16 cellular contexts compared by ENCODE assay signal in the genomic region with DNA sequence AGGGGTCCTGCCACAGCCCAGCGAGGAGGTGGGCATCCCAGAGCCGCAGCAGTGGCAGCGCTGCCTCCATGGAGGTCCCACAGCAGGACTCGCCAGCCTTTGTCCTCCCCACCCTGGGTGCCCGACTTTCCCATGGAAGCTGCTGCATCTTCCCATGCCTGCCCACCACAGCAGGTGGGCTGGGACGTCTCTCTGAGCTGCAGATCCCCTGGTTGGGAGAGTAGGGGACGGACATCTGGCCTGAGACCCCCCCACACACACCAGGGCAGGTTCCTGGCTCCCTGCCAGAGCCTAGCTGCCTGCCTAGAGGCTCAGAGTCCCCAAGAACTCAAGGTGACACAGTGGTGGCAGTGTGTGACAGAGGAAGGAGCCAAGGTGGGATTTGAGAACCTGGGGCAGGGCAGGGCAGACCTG.
"Had no signal": no experiment of that assay in that cellular context is flagged by ENCODE, and none has a peak within 500 bp of the region (broad histone marks: within the 10 kb centered on the region; RNA-seq: fewer than 3 reads in every experiment).

No MANE protein-coding gene starts in this region.

- H3K27me3 ChIP-seq: vagina had no signal

- H3K9me3 ChIP-seq: tibial artery, vagina had no signal

- H3K4me3 ChIP-seq: tibial artery, vagina had no signal

- H3K9me3 Mint-ChIP-seq: activated T-helper 17 cell treated with anti-CD3 and anti-CD28 coated beads, Interleukin-2, amount 50 U/mL, for 72 hours; natural killer cell treated with Interleukin-12 subunit alpha and Interleukin-12 subunit beta and Interleukin-15 and Interleukin-18, amount 100 ng/mL, for 72 hours had no signal

- H3K4me3 Mint-ChIP-seq: natural killer cell treated with Interleukin-12 subunit alpha and Interleukin-12 subunit beta and Interleukin-15 and Interleukin-18, amount 100 ng/mL, for 72 hours had no signal

- FAIRE-seq: astrocyte, bronchial epithelial cell had no signal

- ATAC-seq: activated CD4-positive, CD25-positive, alpha-beta regulatory T cell treated with anti-CD3 and anti-CD28 coated beads, Interleukin-2, amount 50 U/mL, for 24 hours; activated T-helper 17 cell treated with anti-CD3 and anti-CD28 coated beads, Interleukin-2, amount 50 U/mL, for 72 hours; natural killer cell treated with Interleukin-12 subunit alpha and Interleukin-12 subunit beta and Interleukin-15 and Interleukin-18, amount 100 ng/mL, for 72 hours had no signal

- H3K27ac ChIP-seq: epithelial cell of prostate, tibial artery, vagina had no signal

- H3K27me3 Mint-ChIP-seq: activated T-helper 17 cell treated with anti-CD3 and anti-CD28 coated beads, Interleukin-2, amount 50 U/mL, for 72 hours; natural killer cell treated with Interleukin-12 subunit alpha and Interleukin-12 subunit beta and Interleukin-15 and Interleukin-18, amount 100 ng/mL, for 72 hours had no signal

- H3K36me3 Mint-ChIP-seq: natural killer cell treated with Interleukin-12 subunit alpha and Interleukin-12 subunit beta and Interleukin-15 and Interleukin-18, amount 100 ng/mL, for 72 hours had no signal

- DNase-seq: activated naive CD4-positive, alpha-beta T cell treated with Interleukin-2 at 50 U/mL for 16 hours; dermis blood vessel endothelial cell; foreskin melanocyte; kidney glomerular epithelial cell; mesendoderm; nucleus accumbens; stimulated activated CD4-positive, alpha-beta T cell treated with anti-CD3 and anti-CD28 coated beads, Interleukin-2, amount 100 ng/mL, for 48 hours; stimulated activated naive CD4-positive, alpha-beta T cell; tibial artery had no signal

- H3K36me3 ChIP-seq: tibial artery, vagina had no signal
